In the genomic region with DNA sequence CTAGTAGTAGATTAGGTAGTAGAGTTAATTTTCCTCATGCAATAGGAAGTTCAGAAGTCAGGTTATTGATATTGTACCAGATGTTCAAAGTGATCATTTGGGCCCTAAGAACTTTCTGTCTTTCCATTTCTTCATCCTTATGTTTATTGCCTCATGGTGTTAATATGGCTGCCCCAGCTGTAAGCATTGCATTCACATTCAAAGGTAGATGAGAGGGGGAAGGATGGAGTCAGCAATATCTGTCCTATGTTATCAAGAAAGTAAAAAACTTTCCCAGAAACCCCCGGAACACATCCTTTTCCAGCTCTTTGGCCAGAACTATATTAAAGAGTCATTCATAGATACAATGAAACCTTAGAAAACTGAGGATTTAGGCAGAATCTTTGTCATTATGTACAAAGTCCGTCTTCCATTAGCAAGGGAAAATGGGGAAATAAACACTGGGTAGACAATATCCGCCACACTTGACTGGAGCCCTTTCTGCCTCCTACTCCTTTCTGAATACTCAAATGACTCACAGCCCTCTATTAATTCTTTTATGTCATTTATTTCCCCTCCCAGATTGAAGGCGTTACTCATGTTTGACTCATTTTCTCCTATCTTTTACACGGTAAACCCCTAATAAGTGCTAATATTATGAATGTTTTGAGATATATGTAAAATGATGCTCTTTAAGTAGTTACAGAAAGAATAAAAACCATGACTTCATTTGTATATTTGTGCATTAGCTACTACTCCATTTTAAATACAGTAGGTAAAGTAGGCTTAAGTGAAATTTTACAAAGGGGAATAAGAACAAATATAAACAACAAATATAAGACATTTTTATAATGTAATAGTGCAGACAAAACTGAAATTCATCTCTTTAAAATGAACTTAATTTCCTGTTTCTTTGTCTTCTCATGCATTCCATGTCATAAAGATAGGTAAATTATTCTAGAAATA, we compare ENCODE assay signal across 9 cellular contexts.
DNase-seq lines count a peak whose midpoint lies in the region; ATAC-seq and TF ChIP-seq lines count a peak whose summit lies in the region.
"Had no signal": no experiment of that assay in that cellular context is flagged by ENCODE, and none has a peak within 500 bp of the region (broad histone marks: within the 10 kb centered on the region; RNA-seq: fewer than 3 reads in every experiment).

No MANE protein-coding gene starts in this region.

- no peaks in the 10 kb centered on the region for H3K9me3 Mint-ChIP-seq in activated CD8-positive, alpha-beta T cell treated with anti-CD3 and anti-CD28 coated beads, Interleukin-2, amount 10 ng/mL, durations not matched to agents 7 days and 5 days (ENCODE audit: insufficient read depth)
- no peaks in the 10 kb centered on the region for H3K9me3 Mint-ChIP-seq in activated T-helper 1 cell treated with anti-CD3 and anti-CD28 coated beads, Interleukin-12 subunit alpha, Interleukin-12 subunit beta, Interleukin-2, Interleukin-4 antibody, amounts not matched to agents 30 ng/mL and 10 ng/mL and 1 ng/mL, durations not matched to agents 14 hours and 24 hours and 36 hours
- H3K9me3 Mint-ChIP-seq: activated naive CD8-positive, alpha-beta T cell treated with anti-CD3 and anti-CD28 coated beads, Interleukin-2, amount 10 ng/mL, durations not matched to agents 7 days and 5 days had no signal

- H3K36me3 Mint-ChIP-seq in activated CD8-positive, alpha-beta T cell treated with anti-CD3 and anti-CD28 coated beads, Interleukin-2, amount 10 ng/mL, durations not matched to agents 7 days and 5 days (ENCODE audit: low read depth): no peaks in the 10 kb centered on the region
- no peaks in the 10 kb centered on the region for H3K36me3 Mint-ChIP-seq in activated T-helper 1 cell treated with anti-CD3 and anti-CD28 coated beads, Interleukin-12 subunit alpha, Interleukin-12 subunit beta, Interleukin-2, Interleukin-4 antibody, amounts not matched to agents 30 ng/mL and 10 ng/mL and 1 ng/mL, durations not matched to agents 14 hours and 24 hours and 36 hours (ENCODE audit: low read depth)
- H3K36me3 Mint-ChIP-seq: activated naive CD8-positive, alpha-beta T cell treated with anti-CD3 and anti-CD28 coated beads, Interleukin-2, amount 10 ng/mL, durations not matched to agents 7 days and 5 days had no signal

- ATAC-seq in GM18508 (IDR thresholded peaks at IDR 0.05; ENCODE audit: insufficient read depth, unreplicated experiment) (peak; percentile 62), GM21825 (IDR thresholded peaks at IDR 0.05; ENCODE audit: unreplicated experiment) (peak; percentile 70)
- no peak for ATAC-seq in activated CD8-positive, alpha-beta T cell treated with anti-CD3 and anti-CD28 coated beads, Interleukin-2, amount 10 ng/mL, durations not matched to agents 7 days and 5 days

- no peak overlapping the region for H3K4me3 Mint-ChIP-seq in activated CD8-positive, alpha-beta T cell treated with anti-CD3 and anti-CD28 coated beads, Interleukin-2, amount 10 ng/mL, durations not matched to agents 7 days and 5 days
- H3K4me3 Mint-ChIP-seq in activated T-helper 1 cell treated with anti-CD3 and anti-CD28 coated beads, Interleukin-12 subunit alpha, Interleukin-12 subunit beta, Interleukin-2, Interleukin-4 antibody, amounts not matched to agents 30 ng/mL and 10 ng/mL and 1 ng/mL, durations not matched to agents 14 hours and 24 hours and 36 hours: no peak overlapping the region
- H3K4me3 Mint-ChIP-seq: activated naive CD8-positive, alpha-beta T cell treated with anti-CD3 and anti-CD28 coated beads, Interleukin-2, amount 10 ng/mL, durations not matched to agents 7 days and 5 days had no signal

- no peaks in the 10 kb centered on the region for H3K27me3 Mint-ChIP-seq in activated CD8-positive, alpha-beta T cell treated with anti-CD3 and anti-CD28 coated beads, Interleukin-2, amount 10 ng/mL, durations not matched to agents 7 days and 5 days (ENCODE audit: low read depth)
- peaks cover 2% of the 10 kb centered on the region for H3K27me3 Mint-ChIP-seq in activated T-helper 1 cell treated with anti-CD3 and anti-CD28 coated beads, Interleukin-12 subunit alpha, Interleukin-12 subunit beta, Interleukin-2, Interleukin-4 antibody, amounts not matched to agents 30 ng/mL and 10 ng/mL and 1 ng/mL, durations not matched to agents 14 hours and 24 hours and 36 hours (ENCODE audit: insufficient read depth)

- H3K4me1 Mint-ChIP-seq in activated CD8-positive, alpha-beta T cell treated with anti-CD3 and anti-CD28 coated beads, Interleukin-2, amount 10 ng/mL, durations not matched to agents 7 days and 5 days (ENCODE audit: low read depth): peaks cover 7% of the 10 kb centered on the region
- H3K4me1 Mint-ChIP-seq in activated T-helper 1 cell treated with anti-CD3 and anti-CD28 coated beads, Interleukin-12 subunit alpha, Interleukin-12 subunit beta, Interleukin-2, Interleukin-4 antibody, amounts not matched to agents 30 ng/mL and 10 ng/mL and 1 ng/mL, durations not matched to agents 14 hours and 24 hours and 36 hours (ENCODE audit: low read depth): peaks cover 8% of the 10 kb centered on the region
- H3K4me1 Mint-ChIP-seq: activated naive CD8-positive, alpha-beta T cell treated with anti-CD3 and anti-CD28 coated beads, Interleukin-2, amount 10 ng/mL, durations not matched to agents 7 days and 5 days had no signal

- no peak overlapping the region for H3K4me3 ChIP-seq in HL-60 (replicated peaks; ENCODE audit: insufficient read depth, low read length)

- no peaks in the 10 kb centered on the region for H3K27me3 ChIP-seq in HL-60 (ENCODE audit: insufficient read depth, poor library complexity, severe bottlenecking)

- POLR2A ChIA-PET in activated CD8-positive, alpha-beta T cell treated with anti-CD3 and anti-CD28 coated beads, Interleukin-2, amount 10 ng/mL, durations not matched to agents 7 days and 5 days (lab: Charles Lee): no interaction called here

- no peak for TF ChIP-seq CTCF in HL-60 (IDR thresholded peaks at IDR 0.05; ENCODE audit: insufficient read depth, low read length)

- CTCF ChIA-PET in activated CD8-positive, alpha-beta T cell treated with anti-CD3 and anti-CD28 coated beads, Interleukin-2, amount 10 ng/mL, durations not matched to agents 7 days and 5 days (lab: Charles Lee): interaction anchor here (1.0 kb wide), 1 partner anchor 9 kb away, joined by 6 read pairs; no protein-coding TSS in a partner anchor

- H3K27ac Mint-ChIP-seq in activated CD8-positive, alpha-beta T cell treated with anti-CD3 and anti-CD28 coated beads, Interleukin-2, amount 10 ng/mL, durations not matched to agents 7 days and 5 days: no peak overlapping the region
- H3K27ac Mint-ChIP-seq in activated T-helper 1 cell treated with anti-CD3 and anti-CD28 coated beads, Interleukin-12 subunit alpha, Interleukin-12 subunit beta, Interleukin-2, Interleukin-4 antibody, amounts not matched to agents 30 ng/mL and 10 ng/mL and 1 ng/mL, durations not matched to agents 14 hours and 24 hours and 36 hours: no peak overlapping the region
- H3K27ac Mint-ChIP-seq: activated naive CD8-positive, alpha-beta T cell treated with anti-CD3 and anti-CD28 coated beads, Interleukin-2, amount 10 ng/mL, durations not matched to agents 7 days and 5 days had no signal

- DNase-seq in HL-60 (ENCODE audit: low read depth in 1 of 2, low spot score in 1 of 2): no peak
- DNase-seq in glomerular visceral epithelial cell (ENCODE audit: extremely low spot score): peak; percentile 46
- no peak for DNase-seq in NCI-H2081 (lab: John Stamatoyannopoulos, UW)
- DNase-seq in activated CD8-positive, alpha-beta T cell treated with anti-CD3 and anti-CD28 coated beads, Interleukin-2, amount 10 ng/mL, durations not matched to agents 7 days and 5 days: no peak
- no peak for DNase-seq in activated T-helper 1 cell treated with anti-CD3 and anti-CD28 coated beads, Interleukin-12 subunit alpha, Interleukin-12 subunit beta, Interleukin-2, Interleukin-4 antibody, amounts not matched to agents 30 ng/mL and 10 ng/mL and 1 ng/mL, durations not matched to agents 14 hours and 24 hours and 36 hours (ENCODE audit: low spot score)
- no peak for DNase-seq in NCI-H82 treated with DMSO at 0.1 percent for 48 hours (lab: John Stamatoyannopoulos, UW; ENCODE audit: unreplicated experiment)
- DNase-seq: activated naive CD8-positive, alpha-beta T cell treated with anti-CD3 and anti-CD28 coated beads, Interleukin-2, amount 10 ng/mL, durations not matched to agents 7 days and 5 days had no signal

- H3K27ac ChIP-seq in HL-60 (replicated peaks): peak overlapping the region; percentile 18; the same call in 1 of the 2 replicates

- intact Hi-C loops in activated T-helper 1 cell treated with anti-CD3 and anti-CD28 coated beads, Interleukin-12 subunit alpha, Interleukin-12 subunit beta, Interleukin-2, Interleukin-4 antibody, amounts not matched to agents 30 ng/mL and 10 ng/mL and 1 ng/mL, durations not matched to agents 14 hours and 24 hours and 36 hours (cut with micrococcal nuclease): no loop called here
